Comparison of ENCODE assay signal across 15 cellular contexts in the genomic region with DNA sequence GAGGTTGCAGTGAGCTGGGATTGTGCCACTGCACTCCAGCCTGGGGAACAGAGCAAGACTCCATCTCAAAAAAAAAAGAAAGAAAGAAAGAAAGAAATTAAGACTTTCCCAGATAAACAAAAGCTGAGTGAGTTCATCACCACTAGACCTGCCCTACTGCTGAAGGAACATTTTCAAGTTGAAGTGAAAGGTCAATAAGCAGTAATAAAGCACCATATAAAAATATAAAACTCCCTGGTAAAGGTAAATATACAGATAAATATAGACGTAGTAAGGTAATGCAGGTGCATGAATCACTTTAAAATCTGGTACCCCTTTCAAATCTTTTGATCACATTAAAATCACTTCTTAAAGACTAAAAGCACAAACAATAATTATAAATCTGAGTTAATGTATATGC.
"Had no signal": no experiment of that assay in that cellular context is flagged by ENCODE, and none has a peak within 500 bp of the region (broad histone marks: within the 10 kb centered on the region; RNA-seq: fewer than 3 reads in every experiment).

No MANE protein-coding gene starts in this region.

- H3K27ac Mint-ChIP-seq: nephron progenitor cell had no signal

- H3K9me3 ChIP-seq: breast epithelium, esophagus muscularis mucosa, sigmoid colon, thyroid gland, uterus had no signal

- H3K4me3 Mint-ChIP-seq: nephron progenitor cell had no signal

- H3K27ac ChIP-seq: breast epithelium, esophagus muscularis mucosa, sigmoid colon, thyroid gland, uterus had no signal

- H3K27me3 ChIP-seq: breast epithelium, esophagus muscularis mucosa, sigmoid colon, thyroid gland, uterus had no signal

- DNase-seq: activated CD4-positive, CD25-positive, alpha-beta regulatory T cell treated with anti-CD3 and anti-CD28 coated beads, Interleukin-2, amount 50 U/mL, for 72 hours; activated naive CD4-positive, alpha-beta T cell treated with anti-CD3 and anti-CD28 coated beads, Interleukin-2, amount 50 U/mL, for 16 hours; activated T-cell treated with anti-CD3 and anti-CD28 coated beads, Interleukin-2, amount 50 U/mL, for 48 hours; aorta; glutamatergic neuron; mammary epithelial cell; nephron progenitor cell; SIG-M5; sigmoid colon; stimulated activated CD4-positive, alpha-beta T cell treated with anti-CD3 and anti-CD28 coated beads, Interleukin-2, amount 100 ng/mL, for 48 hours; thyroid gland; uterus had no signal

- H3K4me3 ChIP-seq: breast epithelium, esophagus muscularis mucosa, sigmoid colon, thyroid gland, uterus had no signal

- ATAC-seq: left lobe of liver had no signal

- H3K4me1 ChIP-seq: breast epithelium, esophagus muscularis mucosa, sigmoid colon, thyroid gland, uterus had no signal

- H3K36me3 ChIP-seq: breast epithelium, thyroid gland, uterus had no signal
